1 cellular context compared by ENCODE assay signal in the genomic region with DNA sequence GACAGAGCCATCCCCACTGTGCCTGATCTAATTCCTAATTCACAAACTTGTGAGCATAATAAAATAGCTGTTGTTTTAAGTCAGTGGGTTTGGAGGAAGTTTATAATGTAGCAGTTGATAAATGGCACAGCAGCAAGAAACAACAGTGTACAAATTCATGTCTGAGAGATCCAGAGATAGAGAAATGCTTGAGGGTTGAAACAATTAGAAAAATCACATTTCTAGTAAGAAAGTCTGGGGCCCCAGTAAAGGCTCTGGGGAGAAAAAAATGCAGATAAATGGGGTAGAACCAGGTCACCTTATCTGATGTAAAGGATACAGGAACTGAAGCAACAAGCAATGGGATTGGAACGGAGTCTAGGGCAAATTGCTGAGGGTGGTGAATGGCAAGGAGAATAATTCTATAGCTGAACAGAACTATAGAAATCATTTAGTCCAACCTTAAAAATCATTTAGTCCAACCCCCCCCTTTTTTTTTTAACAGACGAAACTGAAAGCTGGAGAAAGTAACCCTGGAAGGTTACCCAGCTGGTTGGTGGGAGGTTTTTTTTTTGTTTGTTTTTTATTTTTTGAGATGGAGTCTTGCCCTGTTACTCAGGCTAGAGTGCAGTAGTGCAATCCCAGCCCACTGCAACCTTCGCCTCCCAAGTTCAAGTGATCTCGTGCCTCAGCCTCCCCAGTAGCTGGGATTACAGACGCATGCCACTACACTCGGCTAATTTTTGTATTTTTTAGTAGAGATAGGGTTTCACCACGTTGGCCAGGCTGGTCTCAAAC.
TF ChIP-seq lines count a peak whose summit lies in the region.

No MANE protein-coding gene starts in this region.

TF ChIP-seq in SK-N-SH treated with all-trans-retinoic acid at 6 μM for 48 hours, 23 proteins besides CTCF, POLR2A, EP300 and RAD21 (continued from another document):
- TF ChIP-seq, protein P1, sequence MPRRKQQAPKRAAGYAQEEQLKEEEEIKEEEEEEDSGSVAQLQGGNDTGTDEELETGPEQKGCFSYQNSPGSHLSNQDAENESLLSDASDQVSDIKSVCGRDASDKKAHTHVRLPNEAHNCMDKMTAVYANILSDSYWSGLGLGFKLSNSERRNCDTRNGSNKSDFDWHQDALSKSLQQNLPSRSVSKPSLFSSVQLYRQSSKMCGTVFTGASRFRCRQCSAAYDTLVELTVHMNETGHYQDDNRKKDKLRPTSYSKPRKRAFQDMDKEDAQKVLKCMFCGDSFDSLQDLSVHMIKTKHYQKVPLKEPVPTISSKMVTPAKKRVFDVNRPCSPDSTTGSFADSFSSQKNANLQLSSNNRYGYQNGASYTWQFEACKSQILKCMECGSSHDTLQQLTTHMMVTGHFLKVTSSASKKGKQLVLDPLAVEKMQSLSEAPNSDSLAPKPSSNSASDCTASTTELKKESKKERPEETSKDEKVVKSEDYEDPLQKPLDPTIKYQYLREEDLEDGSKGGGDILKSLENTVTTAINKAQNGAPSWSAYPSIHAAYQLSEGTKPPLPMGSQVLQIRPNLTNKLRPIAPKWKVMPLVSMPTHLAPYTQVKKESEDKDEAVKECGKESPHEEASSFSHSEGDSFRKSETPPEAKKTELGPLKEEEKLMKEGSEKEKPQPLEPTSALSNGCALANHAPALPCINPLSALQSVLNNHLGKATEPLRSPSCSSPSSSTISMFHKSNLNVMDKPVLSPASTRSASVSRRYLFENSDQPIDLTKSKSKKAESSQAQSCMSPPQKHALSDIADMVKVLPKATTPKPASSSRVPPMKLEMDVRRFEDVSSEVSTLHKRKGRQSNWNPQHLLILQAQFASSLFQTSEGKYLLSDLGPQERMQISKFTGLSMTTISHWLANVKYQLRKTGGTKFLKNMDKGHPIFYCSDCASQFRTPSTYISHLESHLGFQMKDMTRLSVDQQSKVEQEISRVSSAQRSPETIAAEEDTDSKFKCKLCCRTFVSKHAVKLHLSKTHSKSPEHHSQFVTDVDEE (CRISPR knock-in tag; IDR thresholded peaks at IDR 0.05): no peak
- TF ChIP-seq ZC3H10 (CRISPR knock-in tag; IDR thresholded peaks at IDR 0.05) (no peak), GLIS3 (CRISPR knock-in tag; IDR thresholded peaks at IDR 0.05) (no peak), TOX (CRISPR knock-in tag; IDR thresholded peaks at IDR 0.05; ENCODE audit: borderline replicate concordance) (no peak), ESRRG (CRISPR knock-in tag; IDR thresholded peaks at IDR 0.05) (no peak)
TF ChIP-seq in SK-N-SH treated with all-trans-retinoic acid at 6 μM for 48 hours: peak in this region for 0.
